In the genomic region with DNA sequence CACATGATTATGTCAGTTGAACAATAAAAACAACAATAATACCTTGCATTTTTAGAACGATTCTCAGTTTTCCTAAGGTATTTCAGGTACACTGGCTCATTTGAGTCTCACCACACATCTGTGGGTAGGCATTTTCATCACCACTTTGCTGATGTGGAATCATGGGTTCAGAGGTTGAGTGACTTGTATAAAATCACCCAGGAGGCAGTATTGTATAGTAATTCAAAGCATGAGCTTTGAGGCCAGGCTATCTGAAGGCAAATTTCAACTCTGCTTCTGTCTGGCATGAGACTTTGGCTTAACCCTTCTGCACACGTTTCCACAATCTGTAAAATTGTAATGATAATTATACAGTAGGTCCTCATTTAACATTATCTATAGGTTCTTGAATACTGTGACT, we compare ENCODE assay signal across 21 cellular contexts.
"Had no signal": no experiment of that assay in that cellular context is flagged by ENCODE, and none has a peak within 500 bp of the region (broad histone marks: within the 10 kb centered on the region; RNA-seq: fewer than 3 reads in every experiment).

No MANE protein-coding gene starts in this region.

- H3K36me3 Mint-ChIP-seq: activated naive CD8-positive, alpha-beta T cell had no signal

- H3K9me3 Mint-ChIP-seq: activated B cell treated with CpG ODN at 0.5 μM for 24 hours; activated CD4-positive, alpha-beta T cell treated with anti-CD3 and anti-CD28 coated beads, Interleukin-2, amount 10 ng/mL, durations not matched to agents 24 days and 14 days; activated T-cell treated with anti-CD3 and anti-CD28 coated beads, Interleukin-2, amount 50 U/mL, for 4 hours; central memory CD8-positive, alpha-beta T cell had no signal

- H3K4me3 Mint-ChIP-seq: activated B cell treated with CpG ODN at 0.5 μM for 24 hours; activated CD4-positive, alpha-beta T cell treated with anti-CD3 and anti-CD28 coated beads, Interleukin-2, amount 10 ng/mL, durations not matched to agents 24 days and 14 days; activated CD8-positive, alpha-beta memory T cell treated with anti-CD3 and anti-CD28 coated beads, Interleukin-2, amount 10 ng/mL, durations not matched to agents 7 days and 5 days; activated naive CD8-positive, alpha-beta T cell; activated T-cell treated with anti-CD3 and anti-CD28 coated beads, Interleukin-2, amount 50 U/mL, for 4 hours; central memory CD8-positive, alpha-beta T cell; T-helper 17 cell had no signal

- H3K27ac Mint-ChIP-seq: activated B cell treated with CpG ODN at 0.5 μM for 24 hours; activated CD4-positive, alpha-beta T cell treated with anti-CD3 and anti-CD28 coated beads, Interleukin-2, amount 10 ng/mL, durations not matched to agents 24 days and 14 days; activated CD8-positive, alpha-beta memory T cell treated with anti-CD3 and anti-CD28 coated beads, Interleukin-2, amount 10 ng/mL, durations not matched to agents 7 days and 5 days; activated naive CD8-positive, alpha-beta T cell; T-helper 17 cell had no signal

- ATAC-seq: activated CD8-positive, alpha-beta memory T cell treated with anti-CD3 and anti-CD28 coated beads, Interleukin-2, amount 10 ng/mL, durations not matched to agents 7 days and 5 days; activated T-cell treated with anti-CD3 and anti-CD28 coated beads, Interleukin-2, amount 50 U/mL, for 4 hours; T-helper 17 cell had no signal

- H3K4me3 ChIP-seq: PC-9 had no signal

- DNase-seq: activated B cell treated with CpG ODN at 0.5 μM for 24 hours; activated CD4-positive, alpha-beta T cell treated with anti-CD3 and anti-CD28 coated beads for 1 hour; activated CD4-positive, alpha-beta T cell treated with anti-CD3 and anti-CD28 coated beads, Interleukin-2, amount 10 ng/mL, durations not matched to agents 24 days and 14 days; activated CD4-positive, alpha-beta T cell treated with anti-CD3 and anti-CD28 coated beads, Interleukin-2, amount 50 U/mL, for 48 hours; activated CD8-positive, alpha-beta memory T cell treated with anti-CD3 and anti-CD28 coated beads, Interleukin-2, amount 10 ng/mL, durations not matched to agents 7 days and 5 days; activated effector memory CD4-positive, alpha-beta T cell treated with anti-CD3 and anti-CD28 coated beads, Interleukin-2, amount 50 U/mL, for 16 hours; activated naive CD4-positive, alpha-beta T cell treated with Interleukin-2 at 50 U/mL for 16 hours; activated T-cell treated with anti-CD3 and anti-CD28 coated beads, Interleukin-2, amount 50 U/mL, for 4 hours; amygdala; NCI-H1092; NCI-H1417 treated with DMSO at 0.1 percent for 48 hours; NCI-H1694; NCI-H2029; NCI-H510A treated with DMSO at 0.1 percent for 48 hours; NCI-H69; PC-9; SHP77 treated with DMSO at 0.1 percent for 48 hours; T-helper 17 cell; T-helper 9 cell had no signal

- H3K27ac ChIP-seq: PC-9 had no signal

- H3K27me3 Mint-ChIP-seq: activated B cell treated with CpG ODN at 0.5 μM for 24 hours; activated naive CD8-positive, alpha-beta T cell had no signal

- H3K4me2 ChIP-seq: PC-9 had no signal

- H3K4me1 Mint-ChIP-seq: activated B cell treated with CpG ODN at 0.5 μM for 24 hours, T-helper 17 cell had no signal

- H2AFZ ChIP-seq: PC-9 had no signal
